11 cellular contexts compared by ENCODE assay signal in genomic region chr15:45165536-45165935, GRCh38. TPM values are rescaled to one million over a fixed set of nuclear protein-coding genes. Genes with fewer than 3 reads are reported as not detected.
A peak's percentile ranks its signal among the peaks of the same experiment; 100 is the strongest.
DNase-seq lines count a peak whose midpoint lies in the region; ATAC-seq and TF ChIP-seq lines count a peak whose summit lies in the region.
"Had no signal": no experiment of that assay in that cellular context is flagged by ENCODE, and none has a peak within 500 bp of the region (broad histone marks: within the 10 kb centered on the region; RNA-seq: fewer than 3 reads in every experiment).

No MANE protein-coding gene starts in this region.

- TF ChIP-seq POLR2A in thyroid gland (IDR thresholded peaks at IDR 0.05), result no peak

- no peaks in the 10 kb centered on the region for H3K9me3 Mint-ChIP-seq in activated T-cell treated with anti-CD3 and anti-CD28 coated beads, Interleukin-2, amount 50 U/mL, for 4 hours
- no peaks in the 10 kb centered on the region for H3K9me3 Mint-ChIP-seq in activated CD8-positive, alpha-beta T cell treated with anti-CD3 and anti-CD28 coated beads for 36 hours

- no peak for DNase-seq in activated T-cell treated with anti-CD3 and anti-CD28 coated beads, Interleukin-2, amount 50 U/mL, for 4 hours
- no peak for DNase-seq in activated T-cell treated with anti-CD3 and anti-CD28 coated beads, Interleukin-2, amount 50 U/mL, for 1 hour
- no peak for DNase-seq in activated CD8-positive, alpha-beta T cell treated with anti-CD3 and anti-CD28 coated beads for 36 hours
- DNase-seq in mesenchymal stem cell (no peak), thyroid gland (no peak), GDM1 (lab: John Stamatoyannopoulos, UW) (no peak), KG1 (lab: John Stamatoyannopoulos, UW) (no peak), H4 (ENCODE audit: low spot score) (no peak)
- DNase-seq: effector CD8-positive, alpha-beta T cell; stimulated activated naive CD4-positive, alpha-beta T cell treated with Interleukin-2 at 50 U/mL for 16 hours had no signal

- intact Hi-C loops in activated CD8-positive, alpha-beta T cell treated with anti-CD3 and anti-CD28 coated beads for 36 hours (cut with micrococcal nuclease), result no loop called here
- intact Hi-C loops in thyroid gland (cut with DNase I), result no loop called here

- no peak overlapping the region for H3K18ac ChIP-seq in mesenchymal stem cell (ENCODE audit: low read depth in 1 of 2, low read length in 2 of 2)

- H2AFZ ChIP-seq in mesenchymal stem cell (ENCODE audit: low read depth, low read length), result no peak overlapping the region

- WGBS in mesenchymal stem cell, result 96% methylated on average over 4 of the region's 5 CpGs
- 80 to 88% methylated on average over 4 to 5 of the region's 5 CpGs for WGBS in thyroid gland, 2 donors

- H3K27me3 Mint-ChIP-seq in activated T-cell treated with anti-CD3 and anti-CD28 coated beads, Interleukin-2, amount 50 U/mL, for 4 hours (ENCODE audit: low read depth), result no peaks in the 10 kb centered on the region
- H3K27me3 Mint-ChIP-seq in activated CD8-positive, alpha-beta T cell treated with anti-CD3 and anti-CD28 coated beads for 36 hours, result no peaks in the 10 kb centered on the region

- peaks cover 33% of the 10 kb centered on the region for H3K4me1 ChIP-seq in mesenchymal stem cell (ENCODE audit: control insufficient read depth, insufficient read depth, low read depth, low read length)
- peaks cover 7 to 32% of the 10 kb centered on the region in 2 donors for H3K4me1 ChIP-seq in thyroid gland

- peak overlapping the region; percentile 70 for H3K4me3 Mint-ChIP-seq in activated T-cell treated with anti-CD3 and anti-CD28 coated beads, Interleukin-2, amount 50 U/mL, for 4 hours
- H3K4me3 Mint-ChIP-seq in activated CD8-positive, alpha-beta T cell treated with anti-CD3 and anti-CD28 coated beads for 36 hours, result peak overlapping the region; percentile 77

- CTCF ChIA-PET in activated CD8-positive, alpha-beta T cell treated with anti-CD3 and anti-CD28 coated beads for 36 hours (lab: Charles Lee), result interaction anchor here (0.8 to 8.4 kb wide), 4 partner anchors 15 to 292 kb away, joined by 3 to 131 read pairs (median 22); no protein-coding TSS in a partner anchor

- H3K9me3 ChIP-seq in mesenchymal stem cell (ENCODE audit: control insufficient read depth, low read length), result no peaks in the 10 kb centered on the region
- H3K9me3 ChIP-seq in thyroid gland, result no peaks in the 10 kb centered on the region

- H3K14ac ChIP-seq in mesenchymal stem cell (ENCODE audit: low read length in 2 of 2), result no peak overlapping the region

- H3K4me2 ChIP-seq in mesenchymal stem cell (ENCODE audit: low read length, poor library complexity, severe bottlenecking), result no peak overlapping the region

- peaks cover 10% of the 10 kb centered on the region for H3K4me1 Mint-ChIP-seq in activated T-cell treated with anti-CD3 and anti-CD28 coated beads, Interleukin-2, amount 50 U/mL, for 4 hours (ENCODE audit: low read depth)
- H3K4me1 Mint-ChIP-seq in activated CD8-positive, alpha-beta T cell treated with anti-CD3 and anti-CD28 coated beads for 36 hours (ENCODE audit: low read depth), result peaks cover 14% of the 10 kb centered on the region

- ATAC-seq in activated T-cell treated with anti-CD3 and anti-CD28 coated beads, Interleukin-2, amount 50 U/mL, for 4 hours, result no peak
- ATAC-seq in activated CD8-positive, alpha-beta T cell treated with anti-CD3 and anti-CD28 coated beads for 36 hours, result no peak

- H2BK15ac ChIP-seq in mesenchymal stem cell (ENCODE audit: low read depth, poor library complexity, severe bottlenecking), result no peak overlapping the region

- H2BK12ac ChIP-seq in mesenchymal stem cell (ENCODE audit: low read length in 2 of 2), result no peak overlapping the region

- H2AK5ac ChIP-seq in mesenchymal stem cell (ENCODE audit: low read length, severe bottlenecking), result peak overlapping the region; percentile 1

- no peak overlapping the region for H4K8ac ChIP-seq in mesenchymal stem cell (ENCODE audit: low read length)

- no peak overlapping the region for H3K23ac ChIP-seq in mesenchymal stem cell (ENCODE audit: low read length in 2 of 2)

- no peak overlapping the region for H3K4ac ChIP-seq in mesenchymal stem cell (ENCODE audit: low read depth in 1 of 2, low read length in 2 of 2)

- H2BK120ac ChIP-seq in mesenchymal stem cell (ENCODE audit: low read depth, low read length), result no peak overlapping the region

- H3K4me3 ChIP-seq in mesenchymal stem cell (ENCODE audit: insufficient read depth in 1 of 2, low read depth in 1 of 2, low read length in 2 of 2), result no peak overlapping the region
- no peak overlapping the region for H3K4me3 ChIP-seq in thyroid gland (replicated peaks in 1 of 3)

- H2BK5ac ChIP-seq in mesenchymal stem cell (ENCODE audit: low read depth, low read length, poor library complexity, severe bottlenecking), result no peak overlapping the region

- H3K27me3 ChIP-seq in mesenchymal stem cell (ENCODE audit: control insufficient read depth in 1 of 2, insufficient read depth in 1 of 2, low read length in 2 of 2), result no peaks in the 10 kb centered on the region
- H3K27me3 ChIP-seq in thyroid gland, result no peaks in the 10 kb centered on the region

- peaks cover 1% of the 10 kb centered on the region for H3K36me3 Mint-ChIP-seq in activated T-cell treated with anti-CD3 and anti-CD28 coated beads, Interleukin-2, amount 50 U/mL, for 4 hours (ENCODE audit: insufficient read depth)
- H3K36me3 Mint-ChIP-seq in activated CD8-positive, alpha-beta T cell treated with anti-CD3 and anti-CD28 coated beads for 36 hours (ENCODE audit: low read depth), result peaks cover 1% of the 10 kb centered on the region

- peaks cover 0 to 3% of the 10 kb centered on the region in 2 experiments for H3K36me3 ChIP-seq in mesenchymal stem cell (ENCODE audit: control insufficient read depth in 1 of 2, insufficient read depth in 2 of 2, low read depth in 1 of 2, low read length in 2 of 2)
- H3K36me3 ChIP-seq in thyroid gland, result no peaks in the 10 kb centered on the region

- no peak overlapping the region for H4K91ac ChIP-seq in mesenchymal stem cell (ENCODE audit: low read length)

- H3K27ac ChIP-seq in mesenchymal stem cell (ENCODE audit: low read length, poor library complexity, severe bottlenecking) (no peak overlapping the region), thyroid gland (peak overlapping the region in 2 of 3 donors; percentile 97 to 99)

- no peak for TF ChIP-seq CTCF in activated CD8-positive, alpha-beta T cell treated with anti-CD3 and anti-CD28 coated beads for 36 hours (IDR thresholded peaks at IDR 0.05)
- no peak for TF ChIP-seq CTCF in thyroid gland (IDR thresholded peaks at IDR 0.05)

- peaks cover 17% of the 10 kb centered on the region for H3K79me1 ChIP-seq in mesenchymal stem cell (replicated peaks; ENCODE audit: low read length, poor library complexity, severe bottlenecking)

- peak overlapping the region; percentile 89 for H3K27ac Mint-ChIP-seq in activated CD8-positive, alpha-beta T cell treated with anti-CD3 and anti-CD28 coated beads for 36 hours

- peak overlapping the region; percentile 95 for H3K9ac ChIP-seq in mesenchymal stem cell (ENCODE audit: low read length)

- POLR2A ChIA-PET in activated CD8-positive, alpha-beta T cell treated with anti-CD3 and anti-CD28 coated beads for 36 hours (lab: Charles Lee), result interaction anchor here (1.4 to 7.1 kb wide), 4 partner anchors 15 to 235 kb away, joined by 4 to 51 read pairs (median 28); partner anchors contain the start of gene SHF

RNA-seq across cellular contexts. Expression of gene SHF, which starts 22.2 kb away (rescaled TPM):
- total RNA-seq in activated T-cell treated with anti-CD3 and anti-CD28 coated beads, Interleukin-2, amount 50 U/mL, for 4 hours, result 10 to 100 TPM; 17.5 to 30.5 (median 19.2) TPM
- 10 to 100 TPM; 19.8 to 23.5 TPM for total RNA-seq in activated CD8-positive, alpha-beta T cell treated with anti-CD3 and anti-CD28 coated beads for 36 hours
- 1.3 TPM for polyA plus RNA-seq in mesenchymal stem cell (2013, experiment 1 of 2)
- 1.8 TPM for polyA plus RNA-seq in mesenchymal stem cell (2013, experiment 2 of 2)
- total RNA-seq in thyroid gland, result 10 to 100 TPM in 1 of 4 donors, 1 to 10 TPM in 3; 8.0 to 15.9 (median 8.7) TPM
- 2.7 and 5.1 TPM in 2 replicates for total RNA-seq in H4 (2014; rRNA removed; shearing (Covaris generic))

RNA-seq across cellular contexts. Expression of gene DUOX1, which starts 35.7 kb away (rescaled TPM):
- under 1 TPM; 0.13 to 0.42 (median 0.22) TPM for total RNA-seq in activated T-cell treated with anti-CD3 and anti-CD28 coated beads, Interleukin-2, amount 50 U/mL, for 4 hours
- not detected for total RNA-seq in activated CD8-positive, alpha-beta T cell treated with anti-CD3 and anti-CD28 coated beads for 36 hours
- polyA plus RNA-seq in mesenchymal stem cell (2013, experiment 1 of 2), result not detected
- polyA plus RNA-seq in mesenchymal stem cell (2013, experiment 2 of 2), result not detected
- 100 to 1,000 TPM; 132 to 313 (median 234) TPM for total RNA-seq in thyroid gland
- not detected in 2 replicates for total RNA-seq in H4 (2014; rRNA removed; shearing (Covaris generic))
- total RNA-seq: NCI-H460 had no signal

RNA-seq across cellular contexts. Expression of gene DUOXA1, which starts 35.9 kb away (rescaled TPM):
- under 1 TPM; 0.08 to 0.58 (median 0.24) TPM for total RNA-seq in activated T-cell treated with anti-CD3 and anti-CD28 coated beads, Interleukin-2, amount 50 U/mL, for 4 hours
- total RNA-seq in activated CD8-positive, alpha-beta T cell treated with anti-CD3 and anti-CD28 coated beads for 36 hours, result not detected
- polyA plus RNA-seq in mesenchymal stem cell (2013, experiment 1 of 2), result not detected
- polyA plus RNA-seq in mesenchymal stem cell (2013, experiment 2 of 2), result not detected
- 100 to 1,000 TPM in 3 of 4 donors, 10 to 100 TPM in 1; 97.0 to 187 (median 150) TPM for total RNA-seq in thyroid gland
- not detected in 2 replicates for total RNA-seq in H4 (2014; rRNA removed; shearing (Covaris generic))

RNA-seq across cellular contexts. Expression of gene DUOXA2, which starts 51.4 kb away (rescaled TPM):
- not detected for total RNA-seq in activated T-cell treated with anti-CD3 and anti-CD28 coated beads, Interleukin-2, amount 50 U/mL, for 4 hours
- not detected for total RNA-seq in activated CD8-positive, alpha-beta T cell treated with anti-CD3 and anti-CD28 coated beads for 36 hours
- polyA plus RNA-seq in mesenchymal stem cell (2013, experiment 1 of 2), result not detected
- polyA plus RNA-seq in mesenchymal stem cell (2013, experiment 2 of 2), result not detected
- 10 to 100 TPM; 11.8 to 48.4 (median 27.0) TPM for total RNA-seq in thyroid gland
- not detected in 2 replicates for total RNA-seq in H4 (2014; rRNA removed; shearing (Covaris generic))
- total RNA-seq: NCI-H460 had no signal

RNA-seq across cellular contexts. Expression of gene DUOX2, which starts 51.6 kb away (rescaled TPM):
- under 1 TPM; 0.05 to 0.11 (median 0.10) TPM for total RNA-seq in activated T-cell treated with anti-CD3 and anti-CD28 coated beads, Interleukin-2, amount 50 U/mL, for 4 hours
- total RNA-seq in activated CD8-positive, alpha-beta T cell treated with anti-CD3 and anti-CD28 coated beads for 36 hours, result under 1 TPM; 0.05 to 0.18 TPM
- polyA plus RNA-seq in mesenchymal stem cell (2013, experiment 1 of 2), result not detected
- not detected for polyA plus RNA-seq in mesenchymal stem cell (2013, experiment 2 of 2)
- 100 to 1,000 TPM in 2 of 4 donors, 10 to 100 TPM in 2; 44.5 to 238 (median 152) TPM for total RNA-seq in thyroid gland
- 0.04 TPM in 1 of 2 replicates, not detected in the other for total RNA-seq in H4 (2014; rRNA removed; shearing (Covaris generic))

Comparison
In these comparisons a context has a peak if more than half of its experiments do, and no peak if none do; other contexts are left out.
1. RNA of gene DUOX1, which starts 35.7 kb away (total RNA-seq): 132 to 313 TPM in thyroid gland; 0.13 to 0.42 TPM in activated T-cell treated with anti-CD3 and anti-CD28 coated beads, Interleukin-2, amount 50 U/mL, for 4 hours, not detected in activated CD8-positive, alpha-beta T cell treated with anti-CD3 and anti-CD28 coated beads for 36 hours and not detected in H4; every median in the first group is over 10 times any median in the second.
2. RNA of gene DUOXA1, which starts 35.9 kb away (total RNA-seq): 97.0 to 187 TPM in thyroid gland; not detected in activated CD8-positive, alpha-beta T cell treated with anti-CD3 and anti-CD28 coated beads for 36 hours, 0.08 to 0.58 TPM in activated T-cell treated with anti-CD3 and anti-CD28 coated beads, Interleukin-2, amount 50 U/mL, for 4 hours and not detected in H4; every median in the first group is over 10 times any median in the second.